Comparison of ENCODE assay signal across 8 cellular contexts in the genomic region with DNA sequence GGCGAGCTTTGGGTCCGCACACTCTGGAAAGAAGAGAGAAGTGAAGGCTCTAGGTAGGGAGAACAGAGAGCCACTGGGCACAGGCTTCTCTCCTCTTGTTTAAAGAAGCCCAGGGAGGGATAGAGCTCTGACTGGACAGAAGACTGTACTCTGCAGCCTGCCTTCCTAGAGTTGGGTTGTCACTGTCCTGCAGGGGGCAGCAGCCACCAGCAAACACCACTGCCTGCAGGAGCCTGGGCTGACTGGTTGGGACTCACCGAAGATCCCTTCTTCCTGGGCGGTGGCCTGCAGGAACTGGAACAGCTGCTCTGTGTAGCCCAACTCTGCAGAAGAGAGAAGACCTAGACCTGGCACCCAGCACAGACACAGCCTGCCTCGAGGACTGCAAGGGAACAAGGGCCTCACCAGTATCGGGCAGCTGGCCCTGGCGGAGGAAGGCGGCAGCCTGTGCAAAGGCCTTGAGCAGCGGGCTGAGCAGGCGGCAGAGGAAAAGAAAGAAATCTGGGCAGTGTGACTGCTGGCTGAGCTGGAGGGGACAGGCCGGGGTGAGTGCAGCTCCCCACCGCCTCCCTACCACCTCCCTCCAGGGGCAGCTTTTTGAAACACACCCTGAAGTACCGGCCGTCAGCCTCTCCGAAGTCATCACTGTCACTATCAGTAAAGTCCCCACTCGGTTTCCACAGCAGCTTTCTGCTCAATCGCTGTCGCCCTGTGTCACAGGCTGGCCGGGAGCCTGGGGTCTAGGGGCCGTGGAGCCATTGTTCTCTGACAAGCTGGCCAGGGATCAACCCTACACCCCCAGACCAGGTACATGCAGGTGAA. TPM values are rescaled to one million over a fixed set of nuclear protein-coding genes. Genes with fewer than 3 reads are reported as not detected.
DNase-seq lines count a peak whose midpoint lies in the region; ATAC-seq, FAIRE-seq and TF ChIP-seq lines count a peak whose summit lies in the region.
"Not testable (repeated sequence)": the region's sequence is repeated elsewhere in the genome, so short reads cannot be mapped to it uniquely, and the experiment has no call there.

No MANE protein-coding gene starts in this region.

- not testable (repeated sequence) for H3K18ac ChIP-seq in H1 (ENCODE audit: extremely low read depth, low read length)

- not testable (repeated sequence) for H3K9ac ChIP-seq in H1 (replicated peaks in 1 of 4; ENCODE audit: extremely low read depth in 1 of 4, low read depth in 3 of 4, low read length in 3 of 4); HepG2 (ENCODE audit: insufficient read depth, low read depth, low read length)

- not testable (repeated sequence) for H4K91ac ChIP-seq in H1 (replicated peaks; ENCODE audit: insufficient read length, low read length)

- BruUV-seq in HepG2 (replicated peaks; lab: Mats Ljungman, UMichigan): not testable (repeated sequence)

- peak; percentile 68 for DNase-seq in GM12892 (ENCODE audit: insufficient read length)
- peak; percentile 80 for DNase-seq in RKO (ENCODE audit: low spot score)
- peak; percentile 74 for DNase-seq in activated T-cell treated with anti-CD3 and anti-CD28 coated beads, Interleukin-2, amount 50 U/mL, for 4 hours
- peak; percentile 31 to 88 for DNase-seq in H1 (ENCODE audit: low read depth in 1 of 2, low spot score in 2 of 2)
- DNase-seq in HepG2 (ENCODE audit: low spot score): peak; percentile 72
- DNase-seq in stimulated activated CD4-positive, alpha-beta T cell treated with anti-CD3 and anti-CD28 coated beads, Interleukin-12 subunit alpha, Interleukin-12 subunit beta, amount 100 ng/mL, for 24 hours (ENCODE audit: low read depth in 2 of 2): peak; percentile 39 to 57
- DNase-seq in aorta: peak; percentile 89 to 91

- not testable (repeated sequence) for H4K5ac ChIP-seq in H1 (ENCODE audit: insufficient read length, low read depth, low read length)

- not testable (repeated sequence) for H3K27me3 ChIP-seq in H1 (replicated peaks in 1 of 4; ENCODE audit: control insufficient read depth in 3 of 4, extremely low read depth in 1 of 4, insufficient read depth in 3 of 4, low read length in 3 of 4); HepG2 (ENCODE audit: control insufficient read depth in 1 of 2, insufficient read depth in 2 of 2, low read length in 2 of 2); aorta (ENCODE audit: control insufficient read depth in 1 of 2, insufficient read depth in 2 of 2, low read length in 1 of 2)

- H3K36me3 ChIP-seq in H1 (ENCODE audit: control insufficient read depth in 2 of 4, insufficient read depth in 4 of 4, low read length in 3 of 4); HepG2 (replicated peaks in 1 of 2; ENCODE audit: control insufficient read depth in 1 of 2, insufficient read depth in 2 of 2, low read length in 2 of 2); aorta (ENCODE audit: control insufficient read depth in 1 of 2, insufficient read depth in 2 of 2, low read length in 1 of 2): not testable (repeated sequence)

- H3K4me3 Mint-ChIP-seq in activated T-cell treated with anti-CD3 and anti-CD28 coated beads, Interleukin-2, amount 50 U/mL, for 4 hours: not testable (repeated sequence)

- H3K4ac ChIP-seq in H1 (replicated peaks; ENCODE audit: insufficient read length, low read depth, low read length): not testable (repeated sequence)

- not testable (repeated sequence) for H2AFZ ChIP-seq in H1 (ENCODE audit: low read length); HepG2 (ENCODE audit: low read length)

- H3K4me3 ChIP-seq in H1 (ENCODE audit: extremely low read depth in 1 of 4, insufficient read depth in 2 of 4, low read depth in 3 of 4, low read length in 4 of 4); aorta (ENCODE audit: low read length in 2 of 2): not testable (repeated sequence)
- H3K4me3 ChIP-seq in HepG2 (replicated peaks in 1 of 3; ENCODE audit: insufficient read depth in 1 of 3, low read depth in 2 of 3, low read length in 3 of 3): peak overlapping the region in 1 of 3 experiments; percentile 14; a peak in 1 of 6 replicates

- TF ChIP-seq POLR2A in GM12892 (IDR thresholded peaks at IDR 0.05; ENCODE audit: low read depth, low read length); H1 (IDR thresholded peaks at IDR 0.05; ENCODE audit: control extremely low read depth in 1 of 2, low read depth in 2 of 2, low read length in 2 of 2); HepG2 (IDR thresholded peaks at IDR 0.05; ENCODE audit: insufficient read depth in 1 of 2, low read depth in 2 of 2, low read length in 2 of 2): not testable (repeated sequence)

- not testable (repeated sequence) for H2BK20ac ChIP-seq in H1 (ENCODE audit: low read length)

- not testable (repeated sequence) for H3K36me3 Mint-ChIP-seq in activated T-cell treated with anti-CD3 and anti-CD28 coated beads, Interleukin-2, amount 50 U/mL, for 4 hours (ENCODE audit: insufficient read depth)

- not testable (repeated sequence) for H4K20me1 ChIP-seq in H1 (replicated peaks in 1 of 2; ENCODE audit: control insufficient read depth in 1 of 2, insufficient read depth in 2 of 2, low read length in 2 of 2); HepG2 (ENCODE audit: insufficient read depth, low read length)

- H3K23ac ChIP-seq in H1 (ENCODE audit: insufficient read length): not testable (repeated sequence)

- not testable (repeated sequence) for H3K23me2 ChIP-seq in H1 (ENCODE audit: low read depth, low read length)

- not testable (repeated sequence) for H3K4me1 Mint-ChIP-seq in activated T-cell treated with anti-CD3 and anti-CD28 coated beads, Interleukin-2, amount 50 U/mL, for 4 hours (ENCODE audit: low read depth)

- H3K79me2 ChIP-seq in H1 (ENCODE audit: control insufficient read depth in 1 of 2, insufficient read depth in 2 of 2, low read length in 2 of 2); HepG2 (ENCODE audit: insufficient read depth, low read length): not testable (repeated sequence)

- peak; percentile 85 to 88 for TF ChIP-seq RAD21 in H1 (IDR thresholded peaks at IDR 0.05 in 1 of 2, conservative IDR thresholded peaks at IDR 0.05 in 1 of 2; ENCODE audit: low read depth in 2 of 2, low read length in 2 of 2)
- peak; percentile 94 for TF ChIP-seq RAD21 in HepG2 (CRISPR knock-in tag; IDR thresholded peaks at IDR 0.05)

- not testable (repeated sequence) for H3K79me1 ChIP-seq in H1 (ENCODE audit: low read depth, low read length)

- POLR2A ChIA-PET in H1 (lab: Charles Lee; ENCODE audit: partially characterized antibody); HepG2 (lab: Yijun Ruan, JAX): not testable (repeated sequence)

- not testable (repeated sequence) for H3K56ac ChIP-seq in H1 (replicated peaks; ENCODE audit: insufficient read length, low read depth, low read length)

- intact Hi-C loops in HepG2 (cut with micrococcal nuclease; ENCODE audit: unreplicated experiment) (loop anchor here (10.0 kb wide), 2 partner anchors 92 to 152 kb away; partner anchors contain the start of gene ADRA2B), aorta (cut with DNase I) (loop anchor here in 1 of 2 donors (10.0 kb wide), 1 partner anchor 152 kb away; no protein-coding TSS in a partner anchor)

- not testable (repeated sequence) for H3K27ac ChIP-seq in H1 (ENCODE audit: low read depth, low read length); HepG2 (ENCODE audit: extremely low read length, insufficient read depth, low read length); aorta (ENCODE audit: low read depth in 1 of 2, low read length in 2 of 2)

- peak; percentile 78 to 83 (median 82) for TF ChIP-seq CTCF in H1 (IDR thresholded peaks at IDR 0.05; ENCODE audit: control extremely low read depth in 1 of 3, insufficient read depth in 1 of 3, low read depth in 1 of 3, low read length in 3 of 3)
- TF ChIP-seq CTCF in HepG2 (CRISPR knock-in tag; IDR thresholded peaks at IDR 0.05): peak; percentile 95

- FAIRE-seq in GM12892 (lab: Jason Lieb, UNC) (peak; percentile 30), HepG2 (lab: Jason Lieb, UNC) (peak; percentile 91)
- not testable (repeated sequence) for FAIRE-seq in H1 (lab: Jason Lieb, UNC)

- H2BK5ac ChIP-seq in H1 (ENCODE audit: low read depth, low read length): not testable (repeated sequence)

- H4K8ac ChIP-seq in H1 (ENCODE audit: extremely low read depth, insufficient read depth, low read length): not testable (repeated sequence)

- not testable (repeated sequence) for H3K27me3 Mint-ChIP-seq in activated T-cell treated with anti-CD3 and anti-CD28 coated beads, Interleukin-2, amount 50 U/mL, for 4 hours (ENCODE audit: low read depth)

- H2AK5ac ChIP-seq in H1 (ENCODE audit: low read depth, low read length): not testable (repeated sequence)

- H2BK12ac ChIP-seq in H1 (ENCODE audit: low read depth, low read length): not testable (repeated sequence)

- not testable (repeated sequence) for H3K9me3 ChIP-seq in H1 (ENCODE audit: insufficient read depth in 2 of 2, low read depth in 1 of 2, low read length in 1 of 2); HepG2 (ENCODE audit: low read length); aorta (ENCODE audit: control insufficient read depth, low read length)

- not testable (repeated sequence) for H3K4me1 ChIP-seq in H1 (replicated peaks in 1 of 4; ENCODE audit: control insufficient read depth in 3 of 4, insufficient read depth in 4 of 4, low read length in 3 of 4); HepG2 (ENCODE audit: insufficient read depth, low read length); aorta (ENCODE audit: control insufficient read depth in 1 of 2, insufficient read depth in 2 of 2, low read length in 2 of 2)

- H2BK120ac ChIP-seq in H1 (replicated peaks; ENCODE audit: low read depth, low read length): not testable (repeated sequence)

- not testable (repeated sequence) for H3K9me3 Mint-ChIP-seq in activated T-cell treated with anti-CD3 and anti-CD28 coated beads, Interleukin-2, amount 50 U/mL, for 4 hours

- ATAC-seq in HG03025 (IDR thresholded peaks at IDR 0.05; ENCODE audit: low FRiP score, unreplicated experiment): peak; percentile 56
- ATAC-seq in activated T-cell treated with anti-CD3 and anti-CD28 coated beads, Interleukin-2, amount 50 U/mL, for 4 hours: peak; percentile 80 to 95
- ATAC-seq in HepG2: peak; percentile 96
- peak; percentile 88 for ATAC-seq in aorta (ENCODE audit: low FRiP score)

- not testable (repeated sequence) for H3K14ac ChIP-seq in H1 (ENCODE audit: insufficient read length)

- not testable (repeated sequence) for H3K4me2 ChIP-seq in H1 (ENCODE audit: insufficient read depth in 1 of 2, low read depth in 2 of 2, low read length in 2 of 2); HepG2 (ENCODE audit: low read depth, low read length)

- CTCF ChIA-PET in H1 (lab: Charles Lee; ENCODE audit: partially characterized antibody) (interaction anchor here (0.6 to 4.6 kb wide), 36 partner anchors 9 to 301 kb away, joined by 3 to 40 read pairs (median 4); partner anchors contain the start of genes ADRA2B and ASTL), HepG2 (lab: Yijun Ruan, JAX; ENCODE audit: low intra/inter-chr PET ratio, low total read pairs) (interaction anchor here (1.3 to 2.1 kb wide), 2 partner anchors 94 to 151 kb away, joined by 12 to 13 read pairs; partner anchors contain the start of gene ADRA2B)

- H2BK15ac ChIP-seq in H1 (ENCODE audit: low read length): not testable (repeated sequence)

- in situ Hi-C loops in HepG2 (cut with HindIII; ENCODE audit: extremely low pct_ligation_motif_present, low pct_unique_long_range_greater_than_20kb): loop anchor here (25.0 kb wide), 1 partner anchor 89 kb away; the partner anchor contains the start of gene ADRA2B

- 64% methylated on average over 14 of the region's 20 CpGs; no CpG with 5 or more reads in 1 of the 2 experiments for WGBS in H1 (ENCODE audit: extremely low coverage in 1 of 2, insufficient coverage in 1 of 2, insufficient read length in 1 of 2, insufficient replicate concordance in 2 of 2, low coverage in 1 of 2, low lambda C conversion rate in 2 of 2, missing lambda C conversion rate in 1 of 2), 2 experiments
- 41% methylated on average over 14 of the region's 20 CpGs for WGBS in HepG2 (ENCODE audit: low lambda C conversion rate)
- WGBS in aorta, 2 donors: 63 to 69% methylated on average over 15 of the region's 20 CpGs

- not testable (repeated sequence) for TF ChIP-seq EP300 in H1 (IDR thresholded peaks at IDR 0.05; ENCODE audit: borderline replicate concordance in 1 of 2, low read depth in 2 of 2, low read length in 2 of 2); HepG2 (IDR thresholded peaks at IDR 0.05; ENCODE audit: low read depth in 2 of 2, low read length in 2 of 2); HepG2 (CRISPR knock-in tag; IDR thresholded peaks at IDR 0.05; ENCODE audit: borderline replicate concordance)

RNA-seq across cellular contexts. Expression of gene GPAT2, which starts 11.8 kb away (rescaled TPM):
- 45.6 TPM for polyA plus RNA-seq in GM12892 (2012; ENCODE audit: missing spikeins)
- 10 to 100 TPM in 1 of 3 donors, 1 to 10 TPM in 1, under 1 TPM in 1; 0.20 to 12.8 (median 9.3) TPM for total RNA-seq in activated T-cell treated with anti-CD3 and anti-CD28 coated beads, Interleukin-2, amount 50 U/mL, for 4 hours
- 0.63 and 1.0 TPM in 2 replicates for total RNA-seq in H1 (2021; fragmentation: NEBNext Ultra II Directional; extraction: Animal tissue kit (Norgen Biotek cat#: 25700))
- polyA plus RNA-seq in H1 (2011; rRNA removed): 0.26 and 0.69 TPM in 2 replicates
- polyA plus RNA-seq in H1 (2011; cell fraction: cytosol; rRNA removed): 0.44 TPM
- 2.2 TPM for polyA plus RNA-seq in H1 (2011; cell fraction: nucleus; rRNA removed)
- polyA plus RNA-seq in H1 (2012, experiment 1 of 2): 0.28 to 0.81 TPM (median 0.46 TPM) in 4 replicates
- 0.46 TPM for polyA plus RNA-seq in H1 (2012, experiment 2 of 2)
- polyA plus RNA-seq in H1 (2013, experiment 1 of 2): 0.51 TPM
- 0.42 TPM for polyA plus RNA-seq in H1 (2013, experiment 2 of 2)
- 0.10 and 0.66 TPM in 2 replicates for polyA minus RNA-seq in H1 (2011; rRNA and poly(A)+ RNA removed)
- 1.3 TPM for polyA minus RNA-seq in H1 (2011; cell fraction: cytosol; rRNA and poly(A)+ RNA removed)
- 0.80 TPM for polyA minus RNA-seq in H1 (2011; cell fraction: nucleus; rRNA and poly(A)+ RNA removed)
- not detected in 2 replicates for total RNA-seq in HepG2 (2016; rRNA removed; fragmentation: Illumina TruSeq; extraction: Trizol)
- not detected in 2 replicates for total RNA-seq in HepG2 (2016; cell fraction: cytosol; rRNA removed; fragmentation: Illumina TruSeq; extraction: Trizol; ENCODE audit: low read depth)
- not detected in 2 replicates for total RNA-seq in HepG2 (2016; cell fraction: insoluble cytoplasmic fraction; rRNA removed; fragmentation: Illumina TruSeq; extraction: Trizol)
- not detected in 2 replicates for total RNA-seq in HepG2 (2016; cell fraction: membrane; rRNA removed; fragmentation: Illumina TruSeq; extraction: Trizol)
- total RNA-seq in HepG2 (2016; cell fraction: nucleus; rRNA removed; fragmentation: Illumina TruSeq; extraction: Trizol): not detected in 2 replicates
- not detected in 2 replicates for polyA plus RNA-seq in HepG2 (2011; rRNA removed)
- not detected in 2 replicates for polyA plus RNA-seq in HepG2 (2011; cell fraction: cytosol; rRNA removed)
- polyA plus RNA-seq in HepG2 (2011; cell fraction: nucleus; rRNA removed): not detected in 2 replicates
- not detected in 2 replicates for polyA plus RNA-seq in HepG2 (2012)
- polyA plus RNA-seq in HepG2 (2016; cell fraction: cytosol; fragmentation: Illumina TruSeq; extraction: Trizol; ENCODE audit: low read depth): not detected in 2 replicates
- polyA plus RNA-seq in HepG2 (2016; cell fraction: insoluble cytoplasmic fraction; fragmentation: Illumina TruSeq; extraction: Trizol; ENCODE audit: low read depth): not detected in 2 replicates
- polyA plus RNA-seq in HepG2 (2016; cell fraction: membrane; fragmentation: Illumina TruSeq; extraction: Trizol; ENCODE audit: low read depth): not detected in 2 replicates
- not detected in 2 replicates for polyA plus RNA-seq in HepG2 (2016; cell fraction: nucleus; fragmentation: Illumina TruSeq; extraction: Trizol; ENCODE audit: insufficient read depth, low read depth)
- polyA minus RNA-seq in HepG2 (2011; rRNA and poly(A)+ RNA removed; ENCODE audit: low replicate concordance): not detected in 2 replicates
- polyA minus RNA-seq in HepG2 (2011; cell fraction: cytosol; rRNA and poly(A)+ RNA removed): not detected in 2 replicates
- polyA minus RNA-seq in HepG2 (2011; cell fraction: nucleus; rRNA and poly(A)+ RNA removed): not detected in 2 replicates
- 10 to 100 TPM in 1 of 2 donors, 1 to 10 TPM in 1; 4.8 to 16.2 TPM for total RNA-seq in aorta
- 1 to 10 TPM in 1 of 2 donors, under 1 TPM in 1; 0.38 to 3.5 TPM for polyA plus RNA-seq in aorta

RNA-seq across cellular contexts. Expression of gene ANKRD36C, which starts 31.3 kb away (rescaled TPM):
- 20.2 TPM for polyA plus RNA-seq in GM12892 (2012; ENCODE audit: missing spikeins)
- 10 to 100 TPM; 18.5 to 20.6 (median 20.5) TPM for total RNA-seq in activated T-cell treated with anti-CD3 and anti-CD28 coated beads, Interleukin-2, amount 50 U/mL, for 4 hours
- total RNA-seq in H1 (2021; fragmentation: NEBNext Ultra II Directional; extraction: Animal tissue kit (Norgen Biotek cat#: 25700)): 6.4 and 7.3 TPM in 2 replicates
- 0.89 and 1.1 TPM in 2 replicates for polyA plus RNA-seq in H1 (2011; rRNA removed)
- 0.94 TPM for polyA plus RNA-seq in H1 (2011; cell fraction: cytosol; rRNA removed)
- 5.2 TPM for polyA plus RNA-seq in H1 (2011; cell fraction: nucleus; rRNA removed)
- 0.93 to 2.0 TPM (median 1.7 TPM) in 4 replicates for polyA plus RNA-seq in H1 (2012, experiment 1 of 2)
- polyA plus RNA-seq in H1 (2012, experiment 2 of 2): 0.34 TPM
- polyA plus RNA-seq in H1 (2013, experiment 1 of 2): 2.4 TPM
- polyA plus RNA-seq in H1 (2013, experiment 2 of 2): 1.9 TPM
- 26.6 and 34.0 TPM in 2 replicates for polyA minus RNA-seq in H1 (2011; rRNA and poly(A)+ RNA removed)
- polyA minus RNA-seq in H1 (2011; cell fraction: cytosol; rRNA and poly(A)+ RNA removed): 2.7 TPM
- polyA minus RNA-seq in H1 (2011; cell fraction: nucleus; rRNA and poly(A)+ RNA removed): 87.8 TPM
- 8.1 and 36.2 TPM in 2 replicates for total RNA-seq in HepG2 (2016; rRNA removed; fragmentation: Illumina TruSeq; extraction: Trizol)
- total RNA-seq in HepG2 (2016; cell fraction: cytosol; rRNA removed; fragmentation: Illumina TruSeq; extraction: Trizol; ENCODE audit: low read depth): 24.1 and 28.0 TPM in 2 replicates
- 8.7 and 33.4 TPM in 2 replicates for total RNA-seq in HepG2 (2016; cell fraction: insoluble cytoplasmic fraction; rRNA removed; fragmentation: Illumina TruSeq; extraction: Trizol)
- 23.8 and 30.3 TPM in 2 replicates for total RNA-seq in HepG2 (2016; cell fraction: membrane; rRNA removed; fragmentation: Illumina TruSeq; extraction: Trizol)
- 139 and 140 TPM in 2 replicates for total RNA-seq in HepG2 (2016; cell fraction: nucleus; rRNA removed; fragmentation: Illumina TruSeq; extraction: Trizol)
- 5.3 and 5.4 TPM in 2 replicates for polyA plus RNA-seq in HepG2 (2011; rRNA removed)
- polyA plus RNA-seq in HepG2 (2011; cell fraction: cytosol; rRNA removed): 0.48 and 0.99 TPM in 2 replicates
- polyA plus RNA-seq in HepG2 (2011; cell fraction: nucleus; rRNA removed): 16.9 and 19.9 TPM in 2 replicates
- polyA plus RNA-seq in HepG2 (2012): 3.6 and 3.9 TPM in 2 replicates
- 0.26 and 0.27 TPM in 2 replicates for polyA plus RNA-seq in HepG2 (2016; cell fraction: cytosol; fragmentation: Illumina TruSeq; extraction: Trizol; ENCODE audit: low read depth)
- polyA plus RNA-seq in HepG2 (2016; cell fraction: insoluble cytoplasmic fraction; fragmentation: Illumina TruSeq; extraction: Trizol; ENCODE audit: low read depth): 1.8 and 2.2 TPM in 2 replicates
- 0.33 and 0.44 TPM in 2 replicates for polyA plus RNA-seq in HepG2 (2016; cell fraction: membrane; fragmentation: Illumina TruSeq; extraction: Trizol; ENCODE audit: low read depth)
- 22.9 and 24.7 TPM in 2 replicates for polyA plus RNA-seq in HepG2 (2016; cell fraction: nucleus; fragmentation: Illumina TruSeq; extraction: Trizol; ENCODE audit: insufficient read depth, low read depth)
- polyA minus RNA-seq in HepG2 (2011; rRNA and poly(A)+ RNA removed; ENCODE audit: low replicate concordance): 43.8 and 61.8 TPM in 2 replicates
- 5.5 and 7.8 TPM in 2 replicates for polyA minus RNA-seq in HepG2 (2011; cell fraction: cytosol; rRNA and poly(A)+ RNA removed)
- polyA minus RNA-seq in HepG2 (2011; cell fraction: nucleus; rRNA and poly(A)+ RNA removed): 329 and 377 TPM in 2 replicates
- total RNA-seq in aorta: 10 to 100 TPM; 52.7 to 81.1 TPM
- 1 to 10 TPM; 1.4 to 4.4 TPM for polyA plus RNA-seq in aorta
